In genomic region chr4:45539142-45539814, GRCh38 we compare ENCODE assay signal across 25 cellular contexts.
"Had no signal": no experiment of that assay in that cellular context is flagged by ENCODE, and none has a peak within 500 bp of the region (broad histone marks: within the 10 kb centered on the region; RNA-seq: fewer than 3 reads in every experiment).

No MANE protein-coding gene starts in this region.

- H3K9me3 ChIP-seq: gastrocnemius medialis, psoas muscle, sigmoid colon, thyroid gland had no signal

- H3K4me3 ChIP-seq: gastrocnemius medialis, left lung, psoas muscle, sigmoid colon, stomach, thyroid gland had no signal

- H3K27ac ChIP-seq: epithelial cell of prostate, gastrocnemius medialis, left lung, psoas muscle, sigmoid colon, stomach, thyroid gland had no signal

- ATAC-seq: esophagus mucosa; gastrocnemius medialis; left cardiac atrium; left lung; naive thymus-derived CD4-positive, alpha-beta T cell; psoas muscle; right cardiac atrium; stimulated activated effector memory CD8-positive, alpha-beta T cell treated with anti-CD3 and anti-CD28 coated beads, Interleukin-12 subunit alpha, Interleukin-12 subunit beta, amount 100 ng/mL, for 72 hours had no signal

- DNase-seq: effector CD8-positive, alpha-beta T cell; endodermal cell; foreskin fibroblast; gastrocnemius medialis; head of caudate nucleus; left cardiac atrium; left lung; mammary epithelial cell; mesendoderm; midbrain; naive thymus-derived CD4-positive, alpha-beta T cell; nephron progenitor cell; nucleus accumbens; posterior cingulate gyrus; psoas muscle; right cardiac atrium; sigmoid colon; stimulated activated CD4-positive, alpha-beta T cell treated with anti-CD3 and anti-CD28 coated beads, Interleukin-2, amount 100 ng/mL, for 24 hours; stimulated activated CD4-positive, alpha-beta T cell treated with anti-CD3 and anti-CD28 coated beads, Interleukin-4, amount 100 ng/mL, for 24 hours; stimulated activated naive CD4-positive, alpha-beta T cell treated with Interleukin-2 at 50 U/mL for 16 hours; stomach; thyroid gland had no signal

- H3K27me3 ChIP-seq: gastrocnemius medialis, left lung, sigmoid colon, stomach, thyroid gland had no signal

- H3K36me3 ChIP-seq: gastrocnemius medialis, left lung, sigmoid colon, stomach, thyroid gland had no signal

- H3K4me1 ChIP-seq: gastrocnemius medialis, left lung, psoas muscle, sigmoid colon, stomach, thyroid gland had no signal
